In genomic region chr22:20268289-20268349, GRCh38 we compare ENCODE assay signal across 8 cellular contexts. TPM values are rescaled to one million over a fixed set of nuclear protein-coding genes. Genes with fewer than 3 reads are reported as not detected.
A peak's percentile ranks its signal among the peaks of the same experiment; 100 is the strongest.
DNase-seq lines count a peak whose midpoint lies in the region; ATAC-seq and TF ChIP-seq lines count a peak whose summit lies in the region.

RTN4R (minus strand) TSS chr22:20268318; CDS start chr22:20268092, 226 bp downstream.

- peaks cover 3% of the 10 kb centered on the region for H3K27me3 Mint-ChIP-seq in activated CD4-positive, alpha-beta memory T cell treated with anti-CD3 and anti-CD28 coated beads for 36 hours

- no peaks in the 10 kb centered on the region for H3K27me3 ChIP-seq in HAP-1 (ENCODE audit: low read depth)
- peaks cover 0 to 16% (median 10%) of the 10 kb centered on the region in 7 donors for H3K27me3 ChIP-seq in spleen (replicated peaks in 1 of 7)

- in situ Hi-C loops in HAP-1 (cut with MboI; ENCODE audit: low sequenced_read_pairs), result no loop called here

- POLR2A ChIA-PET in activated CD4-positive, alpha-beta memory T cell treated with anti-CD3 and anti-CD28 coated beads for 36 hours (lab: Charles Lee), result no interaction called here

- peak within 1 kb of the TSS; percentile 42 for H3K4me3 ChIP-seq in HAP-1
- peak within 1 kb of the TSS; percentile 53 for H3K4me3 ChIP-seq in iPS-18c (ENCODE audit: insufficient read depth, low read depth, low read length)
- peak within 1 kb of the TSS; percentile 25 to 73 (median 48) for H3K4me3 ChIP-seq in spleen

- H3K9me3 ChIP-seq in HAP-1 (no peaks in the 10 kb centered on the region), iPS-18c (ENCODE audit: control insufficient read depth, insufficient read depth, low read length) (no peaks in the 10 kb centered on the region), spleen (no peaks in the 10 kb centered on the region)

- ATAC-seq in GM18498 (IDR thresholded peaks at IDR 0.05; ENCODE audit: unreplicated experiment), result no peak

- H3K27ac ChIP-seq in spleen, result peak within 1 kb of the TSS in 6 of 8 donors; percentile 39 to 64 (median 50)

- peaks cover 3% of the 10 kb centered on the region for H3K4me1 Mint-ChIP-seq in activated CD4-positive, alpha-beta memory T cell treated with anti-CD3 and anti-CD28 coated beads for 36 hours (ENCODE audit: low read depth)

- intact Hi-C loops in activated CD4-positive, alpha-beta memory T cell treated with anti-CD3 and anti-CD28 coated beads for 36 hours (cut with micrococcal nuclease), result loop anchor here (10.0 kb wide), 1 partner anchor 63 kb away; no protein-coding TSS in a partner anchor
- intact Hi-C loops in spleen (cut with DNase I; ENCODE audit: low total_unique reads), result loop anchor here (5.0 kb wide), 1 partner anchor 111 kb away; no protein-coding TSS in a partner anchor

- no peak for TF ChIP-seq CTCF in spleen (IDR thresholded peaks at IDR 0.05 in 8 of 11, conservative IDR thresholded peaks at IDR 0.05 in 3 of 11)

- no peak for TF ChIP-seq POLR2A in spleen (IDR thresholded peaks at IDR 0.05)

- no peaks in the 10 kb centered on the region for H3K9me3 Mint-ChIP-seq in activated CD4-positive, alpha-beta memory T cell treated with anti-CD3 and anti-CD28 coated beads for 36 hours

- WGBS in spleen, 5 donors, result 0% methylated on average over 2 to 12 of the region's 12 CpGs; no CpG with 5 or more reads in 2 of the 5 donors

- H3K36me3 ChIP-seq in HAP-1 (replicated peaks) (no peaks in the 10 kb centered on the region), spleen (no peaks in the 10 kb centered on the region)

- no peak for DNase-seq in HAP-1 (ENCODE audit: low spot score in 2 of 2)
- no peak for DNase-seq in activated CD4-positive, alpha-beta memory T cell treated with anti-CD3 and anti-CD28 coated beads for 36 hours
- DNase-seq in spleen, result no peak
- DNase-seq in retina, result no peak
- DNase-seq in AG20443 (ENCODE audit: low spot score), result no peak
- no peak for DNase-seq in activated CD8-positive, alpha-beta memory T cell treated with anti-CD3 and anti-CD28 coated beads, Interleukin-2, amount 50 U/mL, for 48 hours

- peak within 1 kb of the TSS; percentile 45 for H3K4me3 Mint-ChIP-seq in activated CD4-positive, alpha-beta memory T cell treated with anti-CD3 and anti-CD28 coated beads for 36 hours

- CTCF ChIA-PET in activated CD4-positive, alpha-beta memory T cell treated with anti-CD3 and anti-CD28 coated beads for 36 hours (lab: Charles Lee), result no interaction called here

- H3K4me1 ChIP-seq in HAP-1, result peaks cover 7% of the 10 kb centered on the region; the same call in 1 of the 2 replicates
- H3K4me1 ChIP-seq in spleen, result peaks cover 7 to 54% (median 33%) of the 10 kb centered on the region in 6 donors

- no peaks in the 10 kb centered on the region for H3K36me3 Mint-ChIP-seq in activated CD4-positive, alpha-beta memory T cell treated with anti-CD3 and anti-CD28 coated beads for 36 hours

- no peak within 1 kb of the TSS for H3K27ac Mint-ChIP-seq in activated CD4-positive, alpha-beta memory T cell treated with anti-CD3 and anti-CD28 coated beads for 36 hours

RNA-seq across cellular contexts. Expression of gene RTN4R, which starts in this region (rescaled TPM):
- total RNA-seq in activated CD4-positive, alpha-beta memory T cell treated with anti-CD3 and anti-CD28 coated beads for 36 hours, result 1 to 10 TPM; 2.6 to 3.1 TPM
- 10 to 100 TPM in 2 of 7 donors, 1 to 10 TPM in 5; 4.5 to 11.8 (median 7.0) TPM for total RNA-seq in spleen
- polyA plus RNA-seq in spleen, result 1 to 10 TPM; 1.5 to 6.5 (median 2.8) TPM
